ENCODE assay signal across 10 cellular contexts in genomic region chr6:129750390-129750789, GRCh38. TPM values are rescaled to one million over a fixed set of nuclear protein-coding genes. Genes with fewer than 3 reads are reported as not detected.
DNase-seq lines count a peak whose midpoint lies in the region; ATAC-seq, FAIRE-seq and TF ChIP-seq lines count a peak whose summit lies in the region.
"Had no signal": no experiment of that assay in that cellular context is flagged by ENCODE, and none has a peak within 500 bp of the region (broad histone marks: within the 10 kb centered on the region; RNA-seq: fewer than 3 reads in every experiment).

No MANE protein-coding gene starts in this region.

- H3K23ac ChIP-seq in mesenchymal stem cell (ENCODE audit: low read length in 2 of 2): no peak overlapping the region

- DNase-seq in HCT116 (ENCODE audit: low read depth, low spot score) (no peak), mesenchymal stem cell (peak; percentile 22), frontal cortex (ENCODE audit: low spot score in 2 of 2) (no peak), MG63 (no peak)
- no peak for DNase-seq in activated naive CD8-positive, alpha-beta T cell treated with anti-CD3 and anti-CD28 coated beads, Interleukin-2, amount 10 ng/mL, durations not matched to agents 7 days and 5 days
- DNase-seq: activated CD4-positive, alpha-beta T cell treated with anti-CD3 and anti-CD28 coated beads for 48 hours; Calu3 had no signal

- H3K9me3 ChIP-seq in BLaER1 treated with 17β-estradiol and CSF1 and Interleukin-3, amounts not matched to agents 10 nM and 100 nM (replicated peaks in 1 of 11): no peaks in the 10 kb centered on the region
- H3K9me3 ChIP-seq in HCT116 (ENCODE audit: control insufficient read depth in 1 of 2, insufficient read depth in 1 of 2, low read depth in 1 of 2, low read length in 2 of 2) (no peaks in the 10 kb centered on the region), mesenchymal stem cell (ENCODE audit: control insufficient read depth, low read length) (no peaks in the 10 kb centered on the region), MG63 (no peaks in the 10 kb centered on the region)

- no peak overlapping the region for H4K8ac ChIP-seq in mesenchymal stem cell (ENCODE audit: low read length)

- H3K9me2 ChIP-seq in HCT116 (ENCODE audit: insufficient read depth): no peaks in the 10 kb centered on the region

- H3K79me1 ChIP-seq in mesenchymal stem cell (replicated peaks; ENCODE audit: low read length, poor library complexity, severe bottlenecking): no peaks in the 10 kb centered on the region

- intact Hi-C loops in HCT116 (cut with micrococcal nuclease): no loop called here

- H4K91ac ChIP-seq in mesenchymal stem cell (ENCODE audit: low read length): no peak overlapping the region

- H3K18ac ChIP-seq in mesenchymal stem cell (ENCODE audit: low read depth in 1 of 2, low read length in 2 of 2): no peak overlapping the region

- no peak for TF ChIP-seq POLR2A in HCT116 (IDR thresholded peaks at IDR 0.05; ENCODE audit: borderline replicate concordance, extremely low read depth, insufficient read depth, insufficient read length)

- peak overlapping the region in 10 of 11 experiments; percentile 62 to 94 (median 91); a peak in 21 of 22 replicates for H3K27ac ChIP-seq in BLaER1 treated with 17β-estradiol and CSF1 and Interleukin-3, amounts not matched to agents 10 nM and 100 nM
- H3K27ac ChIP-seq in HCT116 (ENCODE audit: low read depth, low read length) (peak overlapping the region; percentile 100), mesenchymal stem cell (ENCODE audit: low read length, poor library complexity, severe bottlenecking) (no peak overlapping the region)

- BruUV-seq in HCT116 (replicated peaks; lab: Mats Ljungman, UMichigan): no TSS peak

- H2BK5ac ChIP-seq in mesenchymal stem cell (ENCODE audit: low read depth, low read length, poor library complexity, severe bottlenecking): no peak overlapping the region

- CTCF ChIA-PET in HCT116 (lab: Charles Lee): interaction anchor here (1.4 to 1.6 kb wide), 3 partner anchors 20 to 251 kb away, joined by 6 to 7 read pairs (median 6); no protein-coding TSS in a partner anchor

- RAD21 ChIA-PET in HCT116 (lab: Charles Lee; ENCODE audit: low non-redundant PET in 1 of 2, low total read pairs in 2 of 2, uncharacterized antibody in 2 of 2, unreplicated experiment in 2 of 2): no interaction called here

- POLR2A ChIA-PET in HCT116 (lab: Charles Lee): interaction anchor here (0.9 to 3.0 kb wide), 6 partner anchors 19 to 270 kb away, joined by 3 to 12 read pairs (median 6); partner anchors contain the start of gene ARHGAP18
- POLR2A ChIA-PET in activated naive CD8-positive, alpha-beta T cell treated with anti-CD3 and anti-CD28 coated beads, Interleukin-2, amount 10 ng/mL, durations not matched to agents 7 days and 5 days (lab: Charles Lee): interaction anchor here (1.1 to 1.4 kb wide), 4 partner anchors 17 to 269 kb away, joined by 3 to 5 read pairs (median 4); no protein-coding TSS in a partner anchor

- H2BK15ac ChIP-seq in mesenchymal stem cell (ENCODE audit: low read depth, poor library complexity, severe bottlenecking): no peak overlapping the region

- H3K4ac ChIP-seq in mesenchymal stem cell (ENCODE audit: low read depth in 1 of 2, low read length in 2 of 2): no peak overlapping the region

- no peak for TF ChIP-seq RAD21 in HCT116 (IDR thresholded peaks at IDR 0.05; ENCODE audit: low read depth)

- H3K4me2 ChIP-seq in BLaER1 treated with 17β-estradiol and CSF1 and Interleukin-3, amounts not matched to agents 10 nM and 100 nM: peak overlapping the region; percentile 79 to 94 (median 85); a peak in 21 of 22 replicates
- H3K4me2 ChIP-seq in HCT116 (ENCODE audit: low read length) (peak overlapping the region; percentile 72), mesenchymal stem cell (ENCODE audit: low read length, poor library complexity, severe bottlenecking) (no peak overlapping the region)

- no peaks in the 10 kb centered on the region for H3K27me3 ChIP-seq in BLaER1 treated with 17β-estradiol and CSF1 and Interleukin-3, amounts not matched to agents 10 nM and 100 nM
- H3K27me3 ChIP-seq in HCT116 (ENCODE audit: insufficient read depth, low read length) (no peaks in the 10 kb centered on the region), mesenchymal stem cell (ENCODE audit: control insufficient read depth in 1 of 2, insufficient read depth in 1 of 2, low read length in 2 of 2) (no peaks in the 10 kb centered on the region), MG63 (no peaks in the 10 kb centered on the region)

- peaks cover 3% of the 10 kb centered on the region for H3K36me3 Mint-ChIP-seq in activated naive CD8-positive, alpha-beta T cell treated with anti-CD3 and anti-CD28 coated beads, Interleukin-2, amount 10 ng/mL, durations not matched to agents 7 days and 5 days

- H3K4me1 Mint-ChIP-seq in activated naive CD8-positive, alpha-beta T cell treated with anti-CD3 and anti-CD28 coated beads, Interleukin-2, amount 10 ng/mL, durations not matched to agents 7 days and 5 days: peaks cover 45% of the 10 kb centered on the region

- H3K27ac Mint-ChIP-seq in activated naive CD8-positive, alpha-beta T cell treated with anti-CD3 and anti-CD28 coated beads, Interleukin-2, amount 10 ng/mL, durations not matched to agents 7 days and 5 days: peak overlapping the region; percentile 97

- H3K27me3 Mint-ChIP-seq in activated naive CD8-positive, alpha-beta T cell treated with anti-CD3 and anti-CD28 coated beads, Interleukin-2, amount 10 ng/mL, durations not matched to agents 7 days and 5 days: no peaks in the 10 kb centered on the region

- no peaks in the 10 kb centered on the region for H4K20me1 ChIP-seq in BLaER1 treated with 17β-estradiol and CSF1 and Interleukin-3, amounts not matched to agents 10 nM and 100 nM
- H4K20me1 ChIP-seq in HCT116 (ENCODE audit: insufficient read depth): no peaks in the 10 kb centered on the region

- H3K9me3 Mint-ChIP-seq in activated naive CD8-positive, alpha-beta T cell treated with anti-CD3 and anti-CD28 coated beads, Interleukin-2, amount 10 ng/mL, durations not matched to agents 7 days and 5 days: peaks cover 1% of the 10 kb centered on the region

- H3K9ac ChIP-seq in BLaER1 treated with 17β-estradiol and CSF1 and Interleukin-3, amounts not matched to agents 10 nM and 100 nM: peak overlapping the region in 9 of 11 experiments; percentile 70 to 79 (median 76); a peak in 18 of 22 replicates
- H3K9ac ChIP-seq in HCT116 (ENCODE audit: low read length) (peak overlapping the region; percentile 60), mesenchymal stem cell (ENCODE audit: low read length) (peak overlapping the region; percentile 80)

- H2AK5ac ChIP-seq in mesenchymal stem cell (ENCODE audit: low read length, severe bottlenecking): peak overlapping the region; percentile 77

- peak overlapping the region; percentile 43 for H2AFZ ChIP-seq in HCT116 (ENCODE audit: low read depth, low read length, poor library complexity, severe bottlenecking)
- H2AFZ ChIP-seq in mesenchymal stem cell (ENCODE audit: low read depth, low read length): no peak overlapping the region

- peaks cover 42 to 74% (median 64%) of the 10 kb centered on the region in 10 experiments for H3K4me1 ChIP-seq in BLaER1 treated with 17β-estradiol and CSF1 and Interleukin-3, amounts not matched to agents 10 nM and 100 nM
- peaks cover 82% of the 10 kb centered on the region in 2 experiments for H3K4me1 ChIP-seq in HCT116 (ENCODE audit: control insufficient read depth in 1 of 2, insufficient read depth in 2 of 2, low read length in 2 of 2)
- peaks cover 4% of the 10 kb centered on the region for H3K4me1 ChIP-seq in mesenchymal stem cell (ENCODE audit: control insufficient read depth, insufficient read depth, low read depth, low read length)

- no peak overlapping the region for H3K14ac ChIP-seq in mesenchymal stem cell (ENCODE audit: low read length in 2 of 2)

- TF ChIP-seq CTCF in HCT116 (IDR thresholded peaks at IDR 0.05 in 2 of 3, conservative IDR thresholded peaks at IDR 0.05 in 1 of 3; ENCODE audit: borderline replicate concordance in 1 of 3, insufficient read depth in 1 of 3, low read depth in 2 of 3, low read length in 2 of 3): no peak

- peak overlapping the region; percentile 85 for H3K4me3 Mint-ChIP-seq in activated naive CD8-positive, alpha-beta T cell treated with anti-CD3 and anti-CD28 coated beads, Interleukin-2, amount 10 ng/mL, durations not matched to agents 7 days and 5 days

- ATAC-seq in HCT116: 0 out of 2 replicates have a peak, but pooled peaks have one; percentile 4
- no peak for ATAC-seq in activated naive CD8-positive, alpha-beta T cell treated with anti-CD3 and anti-CD28 coated beads, Interleukin-2, amount 10 ng/mL, durations not matched to agents 7 days and 5 days (ENCODE audit: low read depth)
- ATAC-seq in GM18502 (IDR thresholded peaks at IDR 0.05; ENCODE audit: poor library complexity, unreplicated experiment): no peak
- no peak for ATAC-seq in GM21529 (IDR thresholded peaks at IDR 0.05; ENCODE audit: unreplicated experiment)

- WGBS in mesenchymal stem cell: no CpG with 5 or more reads among the region's 2 CpGs

- no peak overlapping the region for H2BK120ac ChIP-seq in mesenchymal stem cell (ENCODE audit: low read depth, low read length)

- no peak for FAIRE-seq in frontal cortex (lab: Jason Lieb, UNC)

- H3K36me3 ChIP-seq in BLaER1 treated with 17β-estradiol and CSF1 and Interleukin-3, amounts not matched to agents 10 nM and 100 nM: no peaks in the 10 kb centered on the region
- H3K36me3 ChIP-seq in HCT116 (ENCODE audit: control insufficient read depth in 1 of 2, insufficient read depth in 2 of 2, low read length in 2 of 2) (no peaks in the 10 kb centered on the region), mesenchymal stem cell (ENCODE audit: control insufficient read depth in 1 of 2, insufficient read depth in 2 of 2, low read depth in 1 of 2, low read length in 2 of 2) (no peaks in the 10 kb centered on the region), MG63 (no peaks in the 10 kb centered on the region)

- H2BK12ac ChIP-seq in mesenchymal stem cell (ENCODE audit: low read length in 2 of 2): no peak overlapping the region

- peak overlapping the region in 1 of 10 experiments; percentile 22; a peak in 1 of 20 replicates for H3K4me3 ChIP-seq in BLaER1 treated with 17β-estradiol and CSF1 and Interleukin-3, amounts not matched to agents 10 nM and 100 nM
- H3K4me3 ChIP-seq in HCT116 (replicated peaks in 1 of 2; ENCODE audit: low read depth in 1 of 2, low read length in 2 of 2) (peak overlapping the region in 1 of 2 experiments; percentile 38; a peak in 2 of 4 replicates), mesenchymal stem cell (ENCODE audit: insufficient read depth in 1 of 2, low read depth in 1 of 2, low read length in 2 of 2) (no peak overlapping the region), MG63 (no peak overlapping the region)

- H3K79me2 ChIP-seq in HCT116 (ENCODE audit: insufficient read depth, low read length): no peaks in the 10 kb centered on the region

TF ChIP-seq in HCT116, 20 proteins besides CTCF, POLR2A, EP300 and RAD21 (continues in another document):
- TF ChIP-seq JUND (IDR thresholded peaks at IDR 0.05) (no peak), EZH2 (IDR thresholded peaks at IDR 0.05) (no peak)

RNA-seq across cellular contexts. Expression of gene ARHGAP18, which starts 40.4 kb away (rescaled TPM):
- total RNA-seq in HCT116 (2021; ENCODE audit: unreplicated experiment): 70.3 TPM
- 20.1 and 25.5 TPM in 2 replicates for polyA plus RNA-seq in HCT116 (2012)
- 10 to 100 TPM; 12.1 to 12.7 TPM for total RNA-seq in activated naive CD8-positive, alpha-beta T cell treated with anti-CD3 and anti-CD28 coated beads, Interleukin-2, amount 10 ng/mL, durations not matched to agents 7 days and 5 days
- polyA plus RNA-seq in mesenchymal stem cell (2013, experiment 1 of 2): 22.2 TPM
- 22.1 TPM for polyA plus RNA-seq in mesenchymal stem cell (2013, experiment 2 of 2)
- 10.2 TPM for total RNA-seq in frontal cortex
- total RNA-seq in MG63 (2014; rRNA removed; shearing (Covaris generic); ENCODE audit: low replicate concordance): 31.7 and 37.9 TPM in 2 replicates
